Comparison of ENCODE assay signal across 19 cellular contexts in the genomic region with DNA sequence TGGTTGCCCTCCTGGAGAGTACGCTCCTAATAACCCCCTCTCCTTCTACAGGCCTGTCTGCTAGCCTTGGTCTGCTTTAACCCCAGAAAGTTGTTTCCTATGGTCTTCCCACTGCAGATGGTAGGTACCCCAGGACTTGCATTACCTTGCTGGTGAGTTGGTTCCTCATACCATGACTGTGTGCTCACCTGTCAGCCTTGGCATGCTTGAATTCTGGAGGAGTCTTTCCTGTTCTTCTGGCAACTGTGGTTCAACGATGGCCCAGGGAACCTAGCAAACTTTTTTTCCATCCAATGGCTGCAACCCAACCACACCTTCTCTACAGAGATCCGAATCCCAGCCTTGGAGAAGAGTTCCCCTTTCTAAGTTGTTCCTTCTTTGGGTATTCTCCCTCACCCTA. TPM values are rescaled to one million over a fixed set of nuclear protein-coding genes. Genes with fewer than 3 reads are reported as not detected.
DNase-seq lines count a peak whose midpoint lies in the region; ATAC-seq, FAIRE-seq and TF ChIP-seq lines count a peak whose summit lies in the region.
"Had no signal": no experiment of that assay in that cellular context is flagged by ENCODE, and none has a peak within 500 bp of the region (broad histone marks: within the 10 kb centered on the region; RNA-seq: fewer than 3 reads in every experiment).

No MANE protein-coding gene starts in this region.

- FAIRE-seq in bronchial epithelial cell (lab: Jason Lieb, UNC): no peak
- FAIRE-seq: A549, G401.6 had no signal

- H3K9me3 ChIP-seq in prostate gland: no peaks in the 10 kb centered on the region
- H3K9me3 ChIP-seq: A549; BLaER1 treated with 17β-estradiol and CSF1 and Interleukin-3, amounts not matched to agents 10 nM and 100 nM had no signal

- WGBS in prostate gland: 83% methylated on average over 3 of the region's 3 CpGs

- DNase-seq in bronchial epithelial cell (ENCODE audit: low read depth) (peak; percentile 13), prostate gland (ENCODE audit: low spot score) (no peak), DMS53 (lab: John Stamatoyannopoulos, UW) (no peak), NCI-H2171 (lab: John Stamatoyannopoulos, UW) (no peak)
- DNase-seq: AML-193; CD4-positive, alpha-beta memory T cell; CD4-positive, CD25-positive, alpha-beta regulatory T cell; CD8-positive, alpha-beta memory T cell; COR-L47; DMS 273 treated with DMSO at 0.1 percent for 48 hours; DMS153; DMS79 treated with DMSO at 0.1 percent for 48 hours; GF-D8 had no signal

- ATAC-seq in esophagus mucosa: peak; percentile 76
- ATAC-seq: A549 had no signal

- H3K27ac ChIP-seq in C4-2B: peak overlapping the region; percentile 18; the same call in 1 of the 2 replicates
- no peak overlapping the region for H3K27ac ChIP-seq in prostate gland
- H3K27ac ChIP-seq: 22Rv1; A549; BLaER1 treated with 17β-estradiol and CSF1 and Interleukin-3, amounts not matched to agents 10 nM and 100 nM had no signal

- H3K4me1 ChIP-seq in prostate gland (replicated peaks): no peaks in the 10 kb centered on the region
- H3K4me1 ChIP-seq: A549; BLaER1 treated with 17β-estradiol and CSF1 and Interleukin-3, amounts not matched to agents 10 nM and 100 nM had no signal

- TF ChIP-seq POLR2A in prostate gland (IDR thresholded peaks at IDR 0.05): no peak

- H3K4me3 ChIP-seq in bronchial epithelial cell (ENCODE audit: low read depth, low read length) (no peak overlapping the region), prostate gland (no peak overlapping the region)
- H3K4me3 ChIP-seq: A549; BLaER1 treated with 17β-estradiol and CSF1 and Interleukin-3, amounts not matched to agents 10 nM and 100 nM had no signal

- H3K36me3 ChIP-seq in bronchial epithelial cell (ENCODE audit: control insufficient read depth, insufficient read depth, low read length): no peaks in the 10 kb centered on the region
- H3K36me3 ChIP-seq in prostate gland: no peaks in the 10 kb centered on the region

- intact Hi-C loops in prostate gland (cut with DNase I): no loop called here

- H3K27me3 ChIP-seq in bronchial epithelial cell (ENCODE audit: control insufficient read depth, insufficient read depth, low read length) (no peaks in the 10 kb centered on the region), prostate gland (replicated peaks; ENCODE audit: insufficient read depth) (no peaks in the 10 kb centered on the region)
- H3K27me3 ChIP-seq: BLaER1 treated with 17β-estradiol and CSF1 and Interleukin-3, amounts not matched to agents 10 nM and 100 nM had no signal

- TF ChIP-seq CTCF in C4-2B (conservative IDR thresholded peaks at IDR 0.05) (no peak), bronchial epithelial cell (IDR thresholded peaks at IDR 0.05; ENCODE audit: insufficient read depth, low read length, severe bottlenecking) (no peak), prostate gland (IDR thresholded peaks at IDR 0.05) (no peak)

RNA-seq across cellular contexts. Expression of a gene that starts 36.9 kb away (rescaled TPM):
- total RNA-seq in bronchial epithelial cell (12.9 and 19.7 TPM in 2 replicates), esophagus mucosa (8.5 TPM), prostate gland (10 to 100 TPM; 32.6 to 35.3 TPM)
